In genomic region chr12:69066420-69067373, GRCh38 we compare ENCODE assay signal across 16 cellular contexts.
DNase-seq lines count a peak whose midpoint lies in the region; ATAC-seq and TF ChIP-seq lines count a peak whose summit lies in the region.
"Had no signal": no experiment of that assay in that cellular context is flagged by ENCODE, and none has a peak within 500 bp of the region (broad histone marks: within the 10 kb centered on the region; RNA-seq: fewer than 3 reads in every experiment).

No MANE protein-coding gene starts in this region.

- ATAC-seq in lower lobe of right lung (peak; percentile 26 to 29), HG03460 (IDR thresholded peaks at IDR 0.05; ENCODE audit: unreplicated experiment) (no peak)
- no peak for ATAC-seq in stimulated activated memory B cell treated with anti-CD40 and anti-IgM and Interleukin-4, amounts not matched to agents 10 μg/mL and 1 μg/mL and 100 μg/mL, for 72 hours
- ATAC-seq: foreskin keratinocyte had no signal

- H3K9me3 Mint-ChIP-seq in stimulated activated memory B cell treated with anti-CD40 and anti-IgM and Interleukin-4, amounts not matched to agents 10 μg/mL and 1 μg/mL and 100 μg/mL, for 72 hours: no peaks in the 10 kb centered on the region
- H3K9me3 Mint-ChIP-seq in activated CD4-positive, alpha-beta T cell treated with anti-CD3 and anti-CD28 coated beads, Interleukin-2, amount 10 ng/mL, durations not matched to agents 7 days and 5 days: no peaks in the 10 kb centered on the region
- H3K9me3 Mint-ChIP-seq: activated T-cell treated with anti-CD3 and anti-CD28 coated beads, Interleukin-2, amount 50 U/mL, for 24 hours; neural crest cell had no signal

- H3K9me3 ChIP-seq in lower lobe of right lung: no peaks in the 10 kb centered on the region
- H3K9me3 ChIP-seq: BLaER1, tibial artery had no signal

- H3K36me3 Mint-ChIP-seq in stimulated activated memory B cell treated with anti-CD40 and anti-IgM and Interleukin-4, amounts not matched to agents 10 μg/mL and 1 μg/mL and 100 μg/mL, for 72 hours: no peaks in the 10 kb centered on the region
- no peaks in the 10 kb centered on the region for H3K36me3 Mint-ChIP-seq in activated CD4-positive, alpha-beta T cell treated with anti-CD3 and anti-CD28 coated beads, Interleukin-2, amount 10 ng/mL, durations not matched to agents 7 days and 5 days (ENCODE audit: low read depth)

- no peak overlapping the region for H3K4me3 ChIP-seq in epithelial cell of proximal tubule (ENCODE audit: low read depth, low read length)
- H3K4me3 ChIP-seq in lower lobe of right lung: no peak overlapping the region
- H3K4me3 ChIP-seq: BLaER1, tibial artery had no signal

- no peak overlapping the region for H3K4me3 Mint-ChIP-seq in stimulated activated memory B cell treated with anti-CD40 and anti-IgM and Interleukin-4, amounts not matched to agents 10 μg/mL and 1 μg/mL and 100 μg/mL, for 72 hours
- no peak overlapping the region for H3K4me3 Mint-ChIP-seq in activated CD4-positive, alpha-beta T cell treated with anti-CD3 and anti-CD28 coated beads, Interleukin-2, amount 10 ng/mL, durations not matched to agents 7 days and 5 days
- H3K4me3 Mint-ChIP-seq: activated T-cell treated with anti-CD3 and anti-CD28 coated beads, Interleukin-2, amount 50 U/mL, for 24 hours; neural crest cell had no signal

- H3K27ac ChIP-seq in lower lobe of right lung: no peak overlapping the region
- H3K27ac ChIP-seq: BLaER1, foreskin keratinocyte, tibial artery had no signal

- CTCF ChIA-PET in activated CD4-positive, alpha-beta T cell treated with anti-CD3 and anti-CD28 coated beads, Interleukin-2, amount 10 ng/mL, durations not matched to agents 7 days and 5 days (lab: Charles Lee): interaction anchor here (0.6 to 1.4 kb wide), 2 partner anchors 11 to 175 kb away, joined by 3 read pairs; no protein-coding TSS in a partner anchor

- no peak overlapping the region for H3K27ac Mint-ChIP-seq in stimulated activated memory B cell treated with anti-CD40 and anti-IgM and Interleukin-4, amounts not matched to agents 10 μg/mL and 1 μg/mL and 100 μg/mL, for 72 hours
- no peak overlapping the region for H3K27ac Mint-ChIP-seq in activated CD4-positive, alpha-beta T cell treated with anti-CD3 and anti-CD28 coated beads, Interleukin-2, amount 10 ng/mL, durations not matched to agents 7 days and 5 days
- H3K27ac Mint-ChIP-seq: activated T-cell treated with anti-CD3 and anti-CD28 coated beads, Interleukin-2, amount 50 U/mL, for 24 hours had no signal

- H3K4me1 ChIP-seq in lower lobe of right lung: peaks cover 21% of the 10 kb centered on the region
- H3K4me1 ChIP-seq: tibial artery had no signal

- no peaks in the 10 kb centered on the region for H3K27me3 ChIP-seq in lower lobe of right lung (ENCODE audit: low read depth)
- H3K27me3 ChIP-seq: BLaER1, foreskin keratinocyte, tibial artery had no signal

- peak; percentile 56 for TF ChIP-seq CTCF in epithelial cell of proximal tubule (conservative IDR thresholded peaks at IDR 0.05; ENCODE audit: low read depth, low read length)
- TF ChIP-seq CTCF in lower lobe of right lung (IDR thresholded peaks at IDR 0.05): no peak

- no peaks in the 10 kb centered on the region for H3K27me3 Mint-ChIP-seq in stimulated activated memory B cell treated with anti-CD40 and anti-IgM and Interleukin-4, amounts not matched to agents 10 μg/mL and 1 μg/mL and 100 μg/mL, for 72 hours
- H3K27me3 Mint-ChIP-seq in activated CD4-positive, alpha-beta T cell treated with anti-CD3 and anti-CD28 coated beads, Interleukin-2, amount 10 ng/mL, durations not matched to agents 7 days and 5 days: no peaks in the 10 kb centered on the region
- H3K27me3 Mint-ChIP-seq: activated T-cell treated with anti-CD3 and anti-CD28 coated beads, Interleukin-2, amount 50 U/mL, for 24 hours had no signal

- POLR2A ChIA-PET in activated CD4-positive, alpha-beta T cell treated with anti-CD3 and anti-CD28 coated beads, Interleukin-2, amount 10 ng/mL, durations not matched to agents 7 days and 5 days (lab: Charles Lee): no interaction called here

- H3K36me3 ChIP-seq in lower lobe of right lung: no peaks in the 10 kb centered on the region
- H3K36me3 ChIP-seq: BLaER1, tibial artery had no signal

- intact Hi-C loops in lower lobe of right lung (cut with DNase I): no loop called here

- DNase-seq in DMS53 treated with DMSO at 0.1 percent for 48 hours (lab: John Stamatoyannopoulos, UW; ENCODE audit: unreplicated experiment) (peak; percentile 49), M059J (ENCODE audit: low read depth) (peak; percentile 42), epithelial cell of proximal tubule (ENCODE audit: low read depth) (no peak), lower lobe of right lung (no peak), GOT3 (lab: John Stamatoyannopoulos, UW) (no peak)
- DNase-seq in activated CD4-positive, alpha-beta T cell treated with anti-CD3 and anti-CD28 coated beads, Interleukin-2, amount 10 ng/mL, durations not matched to agents 7 days and 5 days: no peak
- DNase-seq: activated T-cell treated with anti-CD3 and anti-CD28 coated beads, Interleukin-2, amount 50 U/mL, for 24 hours; cerebellar nuclear complex; DMS79; foreskin keratinocyte; stimulated activated CD4-positive, alpha-beta T cell treated with anti-CD3 and anti-CD28 coated beads, Interleukin-1b, Interleukin-23, amount 100 ng/mL, for 48 hours; tibial artery had no signal

- no peaks in the 10 kb centered on the region for H3K4me1 Mint-ChIP-seq in stimulated activated memory B cell treated with anti-CD40 and anti-IgM and Interleukin-4, amounts not matched to agents 10 μg/mL and 1 μg/mL and 100 μg/mL, for 72 hours
- peaks cover 4% of the 10 kb centered on the region for H3K4me1 Mint-ChIP-seq in activated CD4-positive, alpha-beta T cell treated with anti-CD3 and anti-CD28 coated beads, Interleukin-2, amount 10 ng/mL, durations not matched to agents 7 days and 5 days

Comparison
In these comparisons a context has a peak if more than half of its experiments do, and no peak if none do; other contexts are left out.
1. DNase-seq: peak in DMS53 treated with DMSO at 0.1 percent for 48 hours (single experiment) and M059J (single experiment); none in epithelial cell of proximal tubule (single experiment), lower lobe of right lung (single experiment), GOT3 (single experiment) and activated CD4-positive, alpha-beta T cell treated with anti-CD3 and anti-CD28 coated beads, Interleukin-2, amount 10 ng/mL, durations not matched to agents 7 days and 5 days (single experiment).
2. ATAC-seq: peak in lower lobe of right lung (2 of 2); none in HG03460 (single experiment) and stimulated activated memory B cell treated with anti-CD40 and anti-IgM and Interleukin-4, amounts not matched to agents 10 μg/mL and 1 μg/mL and 100 μg/mL, for 72 hours (single experiment).